ENCODE assay signal across 21 cellular contexts in the genomic region with DNA sequence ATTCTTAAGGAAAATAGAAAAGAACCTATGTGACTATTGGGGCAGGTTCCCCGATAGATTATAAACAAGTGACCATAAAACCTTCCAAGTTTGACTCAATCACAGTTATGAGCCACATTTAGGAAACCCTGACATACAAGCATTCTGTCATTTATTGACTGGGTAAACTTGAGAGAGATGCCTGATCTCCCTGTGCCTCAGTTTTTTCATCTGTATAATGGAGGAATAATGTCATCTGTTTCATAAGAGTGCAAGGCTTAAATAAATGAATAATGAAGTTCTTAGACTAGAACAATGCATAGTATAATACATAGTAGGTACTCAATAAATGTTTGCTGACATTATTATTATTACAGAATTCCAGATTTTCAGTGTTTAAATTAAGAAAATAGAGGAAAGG. TPM values are rescaled to one million over a fixed set of nuclear protein-coding genes. Genes with fewer than 3 reads are reported as not detected.
DNase-seq lines count a peak whose midpoint lies in the region; ATAC-seq, FAIRE-seq and TF ChIP-seq lines count a peak whose summit lies in the region.
"Had no signal": no experiment of that assay in that cellular context is flagged by ENCODE, and none has a peak within 500 bp of the region (broad histone marks: within the 10 kb centered on the region; RNA-seq: fewer than 3 reads in every experiment).

No MANE protein-coding gene starts in this region.

- H3K36me3 ChIP-seq in GM23338 (ENCODE audit: insufficient read depth) (no peaks in the 10 kb centered on the region), H1 (ENCODE audit: control insufficient read depth in 2 of 4, insufficient read depth in 4 of 4, low read length in 3 of 4) (no peaks in the 10 kb centered on the region)
- H3K36me3 ChIP-seq: BLaER1 treated with 17β-estradiol and CSF1 and Interleukin-3, amounts not matched to agents 10 nM and 100 nM had no signal

- H3K23me2 ChIP-seq in H1 (ENCODE audit: low read depth, low read length) = no peaks in the 10 kb centered on the region

- H3K4me2 ChIP-seq in GM23338 (peak overlapping the region; percentile 56), H1 (ENCODE audit: insufficient read depth in 1 of 2, low read depth in 2 of 2, low read length in 2 of 2) (no peak overlapping the region; a peak in 1 of 4 replicates)
- H3K4me2 ChIP-seq: A549; BLaER1 treated with 17β-estradiol and CSF1 and Interleukin-3, amounts not matched to agents 10 nM and 100 nM had no signal

- H2BK15ac ChIP-seq in H1 (ENCODE audit: low read length) = no peak overlapping the region

- no peak for TF ChIP-seq RAD21 in H1 (IDR thresholded peaks at IDR 0.05 in 1 of 2, conservative IDR thresholded peaks at IDR 0.05 in 1 of 2; ENCODE audit: low read depth in 2 of 2, low read length in 2 of 2)

- peaks cover 6% of the 10 kb centered on the region; the same call in 2 of the 3 replicates for H3K36me3 Mint-ChIP-seq in GM23338 (ENCODE audit: low read depth)
- peaks cover 42% of the 10 kb centered on the region for H3K36me3 Mint-ChIP-seq in WTC11
- H3K36me3 Mint-ChIP-seq: CD8-positive, alpha-beta T cell had no signal

- TF ChIP-seq POLR2A in H1 (IDR thresholded peaks at IDR 0.05; ENCODE audit: control extremely low read depth in 1 of 2, low read depth in 2 of 2, low read length in 2 of 2) = no peak

- peaks cover 45% of the 10 kb centered on the region for H3K4me1 ChIP-seq in GM23338 (ENCODE audit: insufficient read depth)
- peaks cover 0 to 6% (median 0%) of the 10 kb centered on the region in 4 experiments; a peak in 1 of 7 replicates for H3K4me1 ChIP-seq in H1 (replicated peaks in 1 of 4; ENCODE audit: control insufficient read depth in 3 of 4, insufficient read depth in 4 of 4, low read length in 3 of 4)
- H3K4me1 ChIP-seq: A549 had no signal

- no peak overlapping the region for H3K14ac ChIP-seq in H1 (ENCODE audit: insufficient read length)

- H2AK5ac ChIP-seq in H1 (ENCODE audit: low read depth, low read length) = no peak overlapping the region

- H3K27me3 Mint-ChIP-seq in GM23338 (ENCODE audit: insufficient read depth, low read depth, poor library complexity) (peaks cover 3% of the 10 kb centered on the region), WTC11 (ENCODE audit: low read depth) (no peaks in the 10 kb centered on the region; the same call in none of the 2 replicates)
- H3K27me3 Mint-ChIP-seq: B cell had no signal

- 86% methylated on average over 1 of the region's 1 CpG; no CpG with 5 or more reads in 1 of the 2 experiments for WGBS in H1 (ENCODE audit: extremely low coverage in 1 of 2, insufficient coverage in 1 of 2, insufficient read length in 1 of 2, insufficient replicate concordance in 2 of 2, low coverage in 1 of 2, low lambda C conversion rate in 2 of 2, missing lambda C conversion rate in 1 of 2), 2 experiments

- H4K20me1 ChIP-seq in GM23338 (replicated peaks; ENCODE audit: insufficient read depth) (no peaks in the 10 kb centered on the region), H1 (replicated peaks in 1 of 2; ENCODE audit: control insufficient read depth in 1 of 2, insufficient read depth in 2 of 2, low read length in 2 of 2) (no peaks in the 10 kb centered on the region)
- H4K20me1 ChIP-seq: BLaER1 treated with 17β-estradiol and CSF1 and Interleukin-3, amounts not matched to agents 10 nM and 100 nM had no signal

- TF ChIP-seq CTCF in GM23338 (conservative IDR thresholded peaks at IDR 0.05; ENCODE audit: low read depth in 2 of 2) (no peak), WTC11 (IDR thresholded peaks at IDR 0.05) (no peak), H1 (IDR thresholded peaks at IDR 0.05; ENCODE audit: control extremely low read depth in 1 of 3, insufficient read depth in 1 of 3, low read depth in 1 of 3, low read length in 3 of 3) (no peak), coronary artery (IDR thresholded peaks at IDR 0.05) (no peak)

- DNase-seq in GM23338 (ENCODE audit: low spot score) (no peak), WTC11 (ENCODE audit: low spot score) (no peak), H1 (ENCODE audit: low read depth in 1 of 2, low spot score in 2 of 2) (no peak), coronary artery (ENCODE audit: low spot score) (no peak)
- DNase-seq: AML-193; Caco-2; Calu3; CD4-positive, alpha-beta T cell; CD8-positive, alpha-beta T cell; DND-41; GF-D8 had no signal

- no peak for FAIRE-seq in H1 (lab: Jason Lieb, UNC)
- FAIRE-seq: A549, D721Med, G401.6, GM12891, GM19239 had no signal

- H3K9ac ChIP-seq in H1 (replicated peaks in 1 of 4; ENCODE audit: extremely low read depth in 1 of 4, low read depth in 3 of 4, low read length in 3 of 4) = no peak overlapping the region
- H3K9ac ChIP-seq: BLaER1 treated with 17β-estradiol and CSF1 and Interleukin-3, amounts not matched to agents 10 nM and 100 nM had no signal

- no peak overlapping the region for H3K23ac ChIP-seq in H1 (ENCODE audit: insufficient read length)

- H3K4me1 Mint-ChIP-seq in GM23338 = peaks cover 45% of the 10 kb centered on the region
- peaks cover 71% of the 10 kb centered on the region for H3K4me1 Mint-ChIP-seq in WTC11

- H3K27ac Mint-ChIP-seq in GM23338 (peak overlapping the region; percentile 66; the same call in 1 of the 2 replicates), WTC11 (peak overlapping the region; percentile 95)
- H3K27ac Mint-ChIP-seq: B cell; CD4-positive, alpha-beta T cell; CD8-positive, alpha-beta T cell had no signal

- H3K9me3 Mint-ChIP-seq in GM23338 (peaks cover 15% of the 10 kb centered on the region), WTC11 (peaks cover 36% of the 10 kb centered on the region)
- H3K9me3 Mint-ChIP-seq: CD4-positive, alpha-beta T cell; CD8-positive, alpha-beta T cell had no signal

- no peaks in the 10 kb centered on the region for H3K9me2 ChIP-seq in GM23338 (ENCODE audit: insufficient read depth)

- H3K27me3 ChIP-seq in GM23338 (ENCODE audit: insufficient read depth) = no peaks in the 10 kb centered on the region
- no peaks in the 10 kb centered on the region for H3K27me3 ChIP-seq in H1 (replicated peaks in 1 of 4; ENCODE audit: control insufficient read depth in 3 of 4, extremely low read depth in 1 of 4, insufficient read depth in 3 of 4, low read length in 3 of 4)
- H3K27me3 ChIP-seq: BLaER1 treated with 17β-estradiol and CSF1 and Interleukin-3, amounts not matched to agents 10 nM and 100 nM had no signal

- no peak overlapping the region for H2AFZ ChIP-seq in GM23338
- H2AFZ ChIP-seq in H1 (ENCODE audit: low read length) = no peak overlapping the region

- no peak overlapping the region for H3K4ac ChIP-seq in H1 (replicated peaks; ENCODE audit: insufficient read length, low read depth, low read length)

- H3K9me3 ChIP-seq in H1 (ENCODE audit: insufficient read depth in 2 of 2, low read depth in 1 of 2, low read length in 1 of 2) = peaks cover 0 to 10% of the 10 kb centered on the region in 2 experiments; a peak in 1 of 4 replicates
- H3K9me3 ChIP-seq: A549, Caco-2 had no signal

- CTCF ChIA-PET in WTC11 (lab: Charles Lee) = no interaction called here
- CTCF ChIA-PET in H1 (lab: Charles Lee; ENCODE audit: partially characterized antibody) = no interaction called here

- H3K4me3 Mint-ChIP-seq in GM23338 (0 out of 3 replicates have a peak overlapping the region, but pooled peaks have one; percentile 30), WTC11 (peak overlapping the region; percentile 29)
- H3K4me3 Mint-ChIP-seq: B cell; CD4-positive, alpha-beta T cell; CD8-positive, alpha-beta T cell had no signal

- H3K18ac ChIP-seq in H1 (ENCODE audit: extremely low read depth, low read length) = no peak overlapping the region; the same call in 1 of the 2 replicates

- H3K79me1 ChIP-seq in H1 (ENCODE audit: low read depth, low read length) = no peaks in the 10 kb centered on the region

- no peak overlapping the region for H3K56ac ChIP-seq in H1 (replicated peaks; ENCODE audit: insufficient read length, low read depth, low read length)

- H2BK12ac ChIP-seq in H1 (ENCODE audit: low read depth, low read length) = no peak overlapping the region

- H4K91ac ChIP-seq in H1 (replicated peaks; ENCODE audit: insufficient read length, low read length) = no peak overlapping the region

- H2BK120ac ChIP-seq in H1 (replicated peaks; ENCODE audit: low read depth, low read length) = no peak overlapping the region

- H3K79me2 ChIP-seq in GM23338 (replicated peaks; ENCODE audit: insufficient read depth) (no peaks in the 10 kb centered on the region), H1 (ENCODE audit: control insufficient read depth in 1 of 2, insufficient read depth in 2 of 2, low read length in 2 of 2) (no peaks in the 10 kb centered on the region)

- no peak overlapping the region for H2BK5ac ChIP-seq in H1 (ENCODE audit: low read depth, low read length)

- H3K27ac ChIP-seq in GM23338 (ENCODE audit: low read depth) (peak overlapping the region; percentile 75), H1 (ENCODE audit: low read depth, low read length) (no peak overlapping the region), coronary artery (no peak overlapping the region)
- H3K27ac ChIP-seq: 22Rv1; A549; BLaER1 treated with 17β-estradiol and CSF1 and Interleukin-3, amounts not matched to agents 10 nM and 100 nM; C4-2B had no signal

- no peak overlapping the region for H2BK20ac ChIP-seq in H1 (ENCODE audit: low read length)

- POLR2A ChIA-PET in WTC11 (lab: Charles Lee) (no interaction called here), H1 (lab: Charles Lee; ENCODE audit: partially characterized antibody) (no interaction called here)

- H3K4me3 ChIP-seq in GM23338 (peak overlapping the region; percentile 25), H1 (ENCODE audit: extremely low read depth in 1 of 4, insufficient read depth in 2 of 4, low read depth in 3 of 4, low read length in 4 of 4) (no peak overlapping the region), coronary artery (no peak overlapping the region)
- H3K4me3 ChIP-seq: A549; BLaER1 treated with 17β-estradiol and CSF1 and Interleukin-3, amounts not matched to agents 10 nM and 100 nM had no signal

- no peak for TF ChIP-seq EP300 in H1 (IDR thresholded peaks at IDR 0.05; ENCODE audit: borderline replicate concordance in 1 of 2, low read depth in 2 of 2, low read length in 2 of 2)

- ATAC-seq in GM23338 (no peak), WTC11 (no peak), GM21390 (IDR thresholded peaks at IDR 0.05; ENCODE audit: unreplicated experiment) (no peak)
- ATAC-seq: A549; CD8-positive, alpha-beta T cell had no signal

- H4K8ac ChIP-seq in H1 (ENCODE audit: extremely low read depth, insufficient read depth, low read length) = no peak overlapping the region

- H3F3A ChIP-seq in GM23338 (replicated peaks; ENCODE audit: low read depth) = 0 out of 2 replicates have a peak, but pooled peaks cover 2% of the 10 kb centered on the region

- no peak overlapping the region for H4K5ac ChIP-seq in H1 (ENCODE audit: insufficient read length, low read depth, low read length)

RNA-seq across cellular contexts. Expression of a gene that starts 18.9 kb away (rescaled TPM):
- total RNA-seq in GM23338 (2014; rRNA removed; shearing (Covaris generic)) = 42.5 and 44.5 TPM in 2 replicates
- polyA plus RNA-seq in GM23338 (2016; fragmentation: Nextera tagmentation; extraction: Ambion mirVana) (6.0 and 7.9 TPM in 2 replicates), H1 (2011; rRNA removed) (2.7 and 6.1 TPM in 2 replicates)
- 43.1 to 65.7 TPM (median 45.0 TPM) in 3 replicates for total RNA-seq in WTC11 (2021)
- 18.1 and 20.1 TPM in 2 replicates for total RNA-seq in H1 (2021; fragmentation: NEBNext Ultra II Directional; extraction: Animal tissue kit (Norgen Biotek cat#: 25700))
- 5.6 TPM for polyA plus RNA-seq in H1 (2011; cell fraction: cytosol; rRNA removed)
- 5.8 TPM for polyA plus RNA-seq in H1 (2011; cell fraction: nucleus; rRNA removed)
- 6.0 to 11.6 TPM (median 7.0 TPM) in 4 replicates for polyA plus RNA-seq in H1 (2012, experiment 1 of 2)
- polyA plus RNA-seq in H1 (2012, experiment 2 of 2) = 0.64 TPM
- 9.6 TPM for polyA plus RNA-seq in H1 (2013, experiment 1 of 2)
- 8.6 TPM for polyA plus RNA-seq in H1 (2013, experiment 2 of 2)
- 15.8 and 18.7 TPM in 2 replicates for polyA minus RNA-seq in H1 (2011; rRNA and poly(A)+ RNA removed)
- polyA minus RNA-seq in H1 (2011; cell fraction: cytosol; rRNA and poly(A)+ RNA removed) = 8.8 TPM
- 27.8 TPM for polyA minus RNA-seq in H1 (2011; cell fraction: nucleus; rRNA and poly(A)+ RNA removed)
